In the genomic region with DNA sequence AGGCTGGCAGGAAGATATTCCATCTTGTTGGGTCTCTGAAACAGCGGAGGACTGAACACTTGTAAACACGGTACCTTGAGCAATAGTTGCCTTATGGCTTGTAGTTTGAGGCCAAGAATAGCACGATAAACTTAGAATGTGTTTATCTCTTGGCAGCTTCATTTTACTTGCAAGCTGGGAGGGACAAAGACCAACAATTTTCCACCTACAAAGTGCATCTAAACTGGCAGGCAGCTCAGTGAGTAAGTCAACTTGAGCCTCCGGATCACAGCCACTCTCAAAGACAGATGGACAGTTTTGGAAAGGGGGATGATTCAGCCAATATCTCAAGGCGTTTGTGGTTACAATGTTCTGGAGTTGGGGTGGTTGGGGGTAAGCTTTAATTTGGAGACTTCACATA, we compare ENCODE assay signal across 19 cellular contexts.
A peak's percentile ranks its signal among the peaks of the same experiment; 100 is the strongest.
DNase-seq lines count a peak whose midpoint lies in the region; ATAC-seq and TF ChIP-seq lines count a peak whose summit lies in the region.
"Had no signal": no experiment of that assay in that cellular context is flagged by ENCODE, and none has a peak within 500 bp of the region (broad histone marks: within the 10 kb centered on the region; RNA-seq: fewer than 3 reads in every experiment).

No MANE protein-coding gene starts in this region.

- peak overlapping the region in 3 of 12 donors; percentile 5 to 35 (median 26) for H3K4me3 ChIP-seq in heart left ventricle
- H3K4me3 ChIP-seq in psoas muscle, result peak overlapping the region; percentile 19
- H3K4me3 ChIP-seq: colonic mucosa, HAP-1, left lung, vagina had no signal

- H3K9me3 ChIP-seq in heart left ventricle, result peaks cover 0 to 2% (median 0%) of the 10 kb centered on the region in 12 donors
- no peaks in the 10 kb centered on the region for H3K9me3 ChIP-seq in psoas muscle
- H3K9me3 ChIP-seq: colonic mucosa, HAP-1, left lung, SK-N-SH, vagina had no signal

- intact Hi-C loops in heart left ventricle (cut with DNase I) (loop anchor here in 1 of 10 donors (10.0 kb wide), 1 partner anchor 872 kb away; a partner anchor contains a TSS), psoas muscle (cut with DNase I) (no loop called here)

- H3K27ac ChIP-seq in heart left ventricle (peak overlapping the region in 3 of 12 donors; percentile 14 to 35 (median 25)), psoas muscle (peak overlapping the region; percentile 56)
- H3K27ac ChIP-seq: colonic mucosa, HL-60, left lung, vagina had no signal

- WGBS in heart left ventricle, 4 donors, result 41 to 49% (median 43%) methylated on average over 5 of the region's 5 CpGs
- 28 to 34% (median 33%) methylated on average over 5 of the region's 5 CpGs for WGBS in psoas muscle, 3 donors

- DNase-seq in H4 (ENCODE audit: low spot score) (peak; percentile 42), astrocyte of the hippocampus (ENCODE audit: low read depth, low spot score) (peak; percentile 64), heart left ventricle (peak in 2 of 5 donors; percentile 31 to 38), psoas muscle (no peak), epidermal melanocyte (ENCODE audit: insufficient read length, low spot score) (no peak), AG08396 (ENCODE audit: low spot score) (no peak), NCI-H1048 (lab: John Stamatoyannopoulos, UW) (no peak)
- DNase-seq: activated CD4-positive, CD25-positive, alpha-beta regulatory T cell treated with anti-CD3 and anti-CD28 coated beads, Interleukin-2, amount 50 U/mL, for 72 hours; activated effector memory CD4-positive, alpha-beta T cell treated with anti-CD3 and anti-CD28 coated beads, Interleukin-2, amount 50 U/mL, for 16 hours; colonic mucosa; left lung; NCI-H2081 treated with DMSO at 0.1 percent for 48 hours; nucleus accumbens; SK-N-SH; stimulated activated CD4-positive, alpha-beta T cell treated with anti-CD3 and anti-CD28 coated beads, Interleukin-4, amount 100 ng/mL, for 4 hours had no signal

- peaks cover 0 to 9% (median 0%) of the 10 kb centered on the region in 12 donors for H3K4me1 ChIP-seq in heart left ventricle
- peaks cover 19% of the 10 kb centered on the region for H3K4me1 ChIP-seq in psoas muscle
- H3K4me1 ChIP-seq: colonic mucosa, HAP-1, left lung, vagina had no signal

- no peak for TF ChIP-seq POLR2A in heart left ventricle (IDR thresholded peaks at IDR 0.05)

- TF ChIP-seq CTCF in heart left ventricle (IDR thresholded peaks at IDR 0.05), result no peak
- no peak for TF ChIP-seq CTCF in psoas muscle (IDR thresholded peaks at IDR 0.05)

- no peaks in the 10 kb centered on the region for H3K27me3 ChIP-seq in heart left ventricle
- H3K27me3 ChIP-seq in psoas muscle (ENCODE audit: insufficient read depth in 3 of 3, low read length in 2 of 3), result no peaks in the 10 kb centered on the region
- H3K27me3 ChIP-seq: colonic mucosa, left lung, vagina had no signal

- H3K36me3 ChIP-seq in heart left ventricle (no peaks in the 10 kb centered on the region), psoas muscle (ENCODE audit: insufficient read depth in 1 of 2, low read depth in 1 of 2) (no peaks in the 10 kb centered on the region)
- H3K36me3 ChIP-seq: colonic mucosa, HAP-1, left lung, vagina had no signal

- ATAC-seq in heart left ventricle (peak; percentile 55 to 97 (median 82)), psoas muscle (peak in 3 of 4 donors; percentile 81 to 97 (median 95)), GM19452 (IDR thresholded peaks at IDR 0.05; ENCODE audit: unreplicated experiment) (no peak)
- ATAC-seq: left lung had no signal

Comparison
In these comparisons a context has a peak if more than half of its experiments do, and no peak if none do; other contexts are left out.
1. DNase-seq: peak in H4 (single experiment) and astrocyte of the hippocampus (single experiment); none in psoas muscle (0 of 2), epidermal melanocyte (single experiment), AG08396 (single experiment) and NCI-H1048 (single experiment).